In the genomic region with DNA sequence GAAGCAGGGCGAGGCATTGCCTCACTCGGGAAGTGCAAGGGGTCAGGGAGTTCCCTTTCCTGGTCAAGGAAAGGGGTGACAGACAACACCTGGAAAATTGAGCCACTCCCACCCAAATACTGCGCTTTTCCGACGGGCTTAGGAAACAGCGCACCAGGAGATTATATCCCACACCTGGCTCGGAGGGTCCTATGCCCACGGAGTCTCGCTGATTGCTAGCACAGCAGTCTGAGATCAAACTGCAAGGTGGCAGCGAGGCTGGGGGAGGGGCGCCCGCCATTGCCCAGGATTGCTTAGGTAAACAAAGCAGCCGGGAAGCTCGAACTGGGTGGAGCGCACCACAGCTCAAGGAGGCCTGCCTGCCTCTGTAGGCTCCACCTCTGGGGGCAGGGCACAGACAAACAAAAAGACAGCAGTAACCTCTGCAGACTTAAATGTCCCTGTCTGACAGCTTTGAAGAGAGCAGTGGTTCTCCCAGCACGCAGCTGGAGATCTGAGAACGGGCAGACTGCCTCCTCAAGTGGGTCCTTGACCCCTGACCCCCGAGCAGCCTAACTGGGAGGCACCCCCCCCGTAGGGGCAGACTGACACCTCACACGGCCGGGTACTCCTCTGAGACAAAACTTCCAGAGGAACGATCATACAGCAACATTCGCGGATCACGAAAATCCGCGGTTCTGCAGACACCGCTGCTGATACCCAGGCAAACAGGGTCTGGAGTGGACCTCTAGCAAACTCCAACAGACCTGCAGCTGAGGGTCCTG, we compare ENCODE assay signal across 1 cellular context.
TF ChIP-seq lines count a peak whose summit lies in the region.
"Not testable (repeated sequence)": the region's sequence is repeated elsewhere in the genome, so short reads cannot be mapped to it uniquely, and the experiment has no call there.

No MANE protein-coding gene starts in this region.

TF ChIP-seq in HepG2, 621 proteins besides CTCF, POLR2A, EP300 and RAD21 (continued from another document and continues in another):
- TF ChIP-seq, protein P1, sequence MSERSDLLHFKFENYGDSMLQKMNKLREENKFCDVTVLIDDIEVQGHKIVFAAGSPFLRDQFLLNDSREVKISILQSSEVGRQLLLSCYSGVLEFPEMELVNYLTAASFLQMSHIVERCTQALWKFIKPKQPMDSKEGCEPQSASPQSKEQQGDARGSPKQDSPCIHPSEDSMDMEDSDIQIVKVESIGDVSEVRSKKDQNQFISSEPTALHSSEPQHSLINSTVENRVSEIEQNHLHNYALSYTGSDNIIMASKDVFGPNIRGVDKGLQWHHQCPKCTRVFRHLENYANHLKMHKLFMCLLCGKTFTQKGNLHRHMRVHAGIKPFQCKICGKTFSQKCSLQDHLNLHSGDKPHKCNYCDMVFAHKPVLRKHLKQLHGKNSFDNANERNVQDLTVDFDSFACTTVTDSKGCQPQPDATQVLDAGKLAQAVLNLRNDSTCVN (CRISPR knock-in tag; IDR thresholded peaks at IDR 0.05; ENCODE audit: borderline replicate concordance): peak; percentile 55; the same call in 1 of the 2 replicates
- TF ChIP-seq ZNF501 (CRISPR knock-in tag; IDR thresholded peaks at IDR 0.05) (peak; percentile 42; the same call in 1 of the 2 replicates), NFKB2 (CRISPR knock-in tag; IDR thresholded peaks at IDR 0.05; ENCODE audit: borderline replicate concordance) (peak; percentile 68; the same call in 1 of the 2 replicates), FOXA1 (IDR thresholded peaks at IDR 0.05) (peak; percentile 67), FOXA1 (CRISPR knock-in tag; IDR thresholded peaks at IDR 0.05) (peak; percentile 97), CREB1 (CRISPR knock-in tag; IDR thresholded peaks at IDR 0.05) (0 out of 2 replicates have a peak, but pooled peaks have one; percentile 17), THAP11 (CRISPR knock-in tag; IDR thresholded peaks at IDR 0.05) (peak; percentile 70; the same call in 1 of the 2 replicates), ZNF670 (CRISPR knock-in tag; IDR thresholded peaks at IDR 0.05; ENCODE audit: borderline replicate concordance) (peak; percentile 90; the same call in 1 of the 2 replicates), HNRNPLL (IDR thresholded peaks at IDR 0.05; ENCODE audit: low read depth, low read length, poor library complexity, severe bottlenecking) (peak; percentile 34), GABPB1 (CRISPR knock-in tag; IDR thresholded peaks at IDR 0.05) (peak; percentile 59; the same call in 1 of the 2 replicates), ZNF839 (CRISPR knock-in tag; IDR thresholded peaks at IDR 0.05; ENCODE audit: borderline replicate concordance) (peak; percentile 83; the same call in 1 of the 2 replicates), HDAC2 (CRISPR knock-in tag; IDR thresholded peaks at IDR 0.05) (peak; percentile 55; the same call in 1 of the 2 replicates), ARID2 (CRISPR knock-in tag; IDR thresholded peaks at IDR 0.05; ENCODE audit: borderline replicate concordance) (peak; percentile 81; the same call in 1 of the 2 replicates), FOXK1 (CRISPR knock-in tag; IDR thresholded peaks at IDR 0.05; ENCODE audit: borderline replicate concordance, low read depth) (peak; percentile 84; the same call in 1 of the 2 replicates), GFI1 (CRISPR knock-in tag; IDR thresholded peaks at IDR 0.05; ENCODE audit: borderline replicate concordance) (peak; percentile 53; the same call in 1 of the 2 replicates), AHR (CRISPR knock-in tag; IDR thresholded peaks at IDR 0.05) (peak; percentile 58; the same call in 1 of the 2 replicates), HOXD1 (CRISPR knock-in tag; IDR thresholded peaks at IDR 0.05) (0 out of 2 replicates have a peak, but pooled peaks have one; percentile 54), SP5 (CRISPR knock-in tag; IDR thresholded peaks at IDR 0.05; ENCODE audit: borderline replicate concordance, low read depth) (peak; percentile 90), SAP130 (CRISPR knock-in tag; IDR thresholded peaks at IDR 0.05; ENCODE audit: low read depth) (peak; percentile 75; the same call in 1 of the 2 replicates), ZFY (CRISPR knock-in tag; IDR thresholded peaks at IDR 0.05) (peak; percentile 35; the same call in 1 of the 2 replicates)
- TF ChIP-seq, protein P2, sequence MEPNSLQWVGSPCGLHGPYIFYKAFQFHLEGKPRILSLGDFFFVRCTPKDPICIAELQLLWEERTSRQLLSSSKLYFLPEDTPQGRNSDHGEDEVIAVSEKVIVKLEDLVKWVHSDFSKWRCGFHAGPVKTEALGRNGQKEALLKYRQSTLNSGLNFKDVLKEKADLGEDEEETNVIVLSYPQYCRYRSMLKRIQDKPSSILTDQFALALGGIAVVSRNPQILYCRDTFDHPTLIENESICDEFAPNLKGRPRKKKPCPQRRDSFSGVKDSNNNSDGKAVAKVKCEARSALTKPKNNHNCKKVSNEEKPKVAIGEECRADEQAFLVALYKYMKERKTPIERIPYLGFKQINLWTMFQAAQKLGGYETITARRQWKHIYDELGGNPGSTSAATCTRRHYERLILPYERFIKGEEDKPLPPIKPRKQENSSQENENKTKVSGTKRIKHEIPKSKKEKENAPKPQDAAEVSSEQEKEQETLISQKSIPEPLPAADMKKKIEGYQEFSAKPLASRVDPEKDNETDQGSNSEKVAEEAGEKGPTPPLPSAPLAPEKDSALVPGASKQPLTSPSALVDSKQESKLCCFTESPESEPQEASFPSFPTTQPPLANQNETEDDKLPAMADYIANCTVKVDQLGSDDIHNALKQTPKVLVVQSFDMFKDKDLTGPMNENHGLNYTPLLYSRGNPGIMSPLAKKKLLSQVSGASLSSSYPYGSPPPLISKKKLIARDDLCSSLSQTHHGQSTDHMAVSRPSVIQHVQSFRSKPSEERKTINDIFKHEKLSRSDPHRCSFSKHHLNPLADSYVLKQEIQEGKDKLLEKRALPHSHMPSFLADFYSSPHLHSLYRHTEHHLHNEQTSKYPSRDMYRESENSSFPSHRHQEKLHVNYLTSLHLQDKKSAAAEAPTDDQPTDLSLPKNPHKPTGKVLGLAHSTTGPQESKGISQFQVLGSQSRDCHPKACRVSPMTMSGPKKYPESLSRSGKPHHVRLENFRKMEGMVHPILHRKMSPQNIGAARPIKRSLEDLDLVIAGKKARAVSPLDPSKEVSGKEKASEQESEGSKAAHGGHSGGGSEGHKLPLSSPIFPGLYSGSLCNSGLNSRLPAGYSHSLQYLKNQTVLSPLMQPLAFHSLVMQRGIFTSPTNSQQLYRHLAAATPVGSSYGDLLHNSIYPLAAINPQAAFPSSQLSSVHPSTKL (CRISPR knock-in tag; IDR thresholded peaks at IDR 0.05): peak; percentile 86
- TF ChIP-seq, protein P3, sequence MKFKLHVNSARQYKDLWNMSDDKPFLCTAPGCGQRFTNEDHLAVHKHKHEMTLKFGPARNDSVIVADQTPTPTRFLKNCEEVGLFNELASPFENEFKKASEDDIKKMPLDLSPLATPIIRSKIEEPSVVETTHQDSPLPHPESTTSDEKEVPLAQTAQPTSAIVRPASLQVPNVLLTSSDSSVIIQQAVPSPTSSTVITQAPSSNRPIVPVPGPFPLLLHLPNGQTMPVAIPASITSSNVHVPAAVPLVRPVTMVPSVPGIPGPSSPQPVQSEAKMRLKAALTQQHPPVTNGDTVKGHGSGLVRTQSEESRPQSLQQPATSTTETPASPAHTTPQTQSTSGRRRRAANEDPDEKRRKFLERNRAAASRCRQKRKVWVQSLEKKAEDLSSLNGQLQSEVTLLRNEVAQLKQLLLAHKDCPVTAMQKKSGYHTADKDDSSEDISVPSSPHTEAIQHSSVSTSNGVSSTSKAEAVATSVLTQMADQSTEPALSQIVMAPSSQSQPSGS (CRISPR knock-in tag; IDR thresholded peaks at IDR 0.05): 0 out of 2 replicates have a peak, but pooled peaks have one; percentile 38
- TF ChIP-seq, protein P4, sequence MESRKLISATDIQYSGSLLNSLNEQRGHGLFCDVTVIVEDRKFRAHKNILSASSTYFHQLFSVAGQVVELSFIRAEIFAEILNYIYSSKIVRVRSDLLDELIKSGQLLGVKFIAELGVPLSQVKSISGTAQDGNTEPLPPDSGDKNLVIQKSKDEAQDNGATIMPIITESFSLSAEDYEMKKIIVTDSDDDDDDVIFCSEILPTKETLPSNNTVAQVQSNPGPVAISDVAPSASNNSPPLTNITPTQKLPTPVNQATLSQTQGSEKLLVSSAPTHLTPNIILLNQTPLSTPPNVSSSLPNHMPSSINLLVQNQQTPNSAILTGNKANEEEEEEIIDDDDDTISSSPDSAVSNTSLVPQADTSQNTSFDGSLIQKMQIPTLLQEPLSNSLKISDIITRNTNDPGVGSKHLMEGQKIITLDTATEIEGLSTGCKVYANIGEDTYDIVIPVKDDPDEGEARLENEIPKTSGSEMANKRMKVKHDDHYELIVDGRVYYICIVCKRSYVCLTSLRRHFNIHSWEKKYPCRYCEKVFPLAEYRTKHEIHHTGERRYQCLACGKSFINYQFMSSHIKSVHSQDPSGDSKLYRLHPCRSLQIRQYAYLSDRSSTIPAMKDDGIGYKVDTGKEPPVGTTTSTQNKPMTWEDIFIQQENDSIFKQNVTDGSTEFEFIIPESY (CRISPR knock-in tag; IDR thresholded peaks at IDR 0.05): peak; percentile 36; the same call in 1 of the 2 replicates
- not testable (repeated sequence) for TF ChIP-seq CREB1 (IDR thresholded peaks at IDR 0.05)
- TF ChIP-seq, protein P5, sequence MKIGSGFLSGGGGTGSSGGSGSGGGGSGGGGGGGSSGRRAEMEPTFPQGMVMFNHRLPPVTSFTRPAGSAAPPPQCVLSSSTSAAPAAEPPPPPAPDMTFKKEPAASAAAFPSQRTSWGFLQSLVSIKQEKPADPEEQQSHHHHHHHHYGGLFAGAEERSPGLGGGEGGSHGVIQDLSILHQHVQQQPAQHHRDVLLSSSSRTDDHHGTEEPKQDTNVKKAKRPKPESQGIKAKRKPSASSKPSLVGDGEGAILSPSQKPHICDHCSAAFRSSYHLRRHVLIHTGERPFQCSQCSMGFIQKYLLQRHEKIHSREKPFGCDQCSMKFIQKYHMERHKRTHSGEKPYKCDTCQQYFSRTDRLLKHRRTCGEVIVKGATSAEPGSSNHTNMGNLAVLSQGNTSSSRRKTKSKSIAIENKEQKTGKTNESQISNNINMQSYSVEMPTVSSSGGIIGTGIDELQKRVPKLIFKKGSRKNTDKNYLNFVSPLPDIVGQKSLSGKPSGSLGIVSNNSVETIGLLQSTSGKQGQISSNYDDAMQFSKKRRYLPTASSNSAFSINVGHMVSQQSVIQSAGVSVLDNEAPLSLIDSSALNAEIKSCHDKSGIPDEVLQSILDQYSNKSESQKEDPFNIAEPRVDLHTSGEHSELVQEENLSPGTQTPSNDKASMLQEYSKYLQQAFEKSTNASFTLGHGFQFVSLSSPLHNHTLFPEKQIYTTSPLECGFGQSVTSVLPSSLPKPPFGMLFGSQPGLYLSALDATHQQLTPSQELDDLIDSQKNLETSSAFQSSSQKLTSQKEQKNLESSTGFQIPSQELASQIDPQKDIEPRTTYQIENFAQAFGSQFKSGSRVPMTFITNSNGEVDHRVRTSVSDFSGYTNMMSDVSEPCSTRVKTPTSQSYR (CRISPR knock-in tag; IDR thresholded peaks at IDR 0.05; ENCODE audit: borderline replicate concordance): peak; percentile 98
- TF ChIP-seq, protein P6, sequence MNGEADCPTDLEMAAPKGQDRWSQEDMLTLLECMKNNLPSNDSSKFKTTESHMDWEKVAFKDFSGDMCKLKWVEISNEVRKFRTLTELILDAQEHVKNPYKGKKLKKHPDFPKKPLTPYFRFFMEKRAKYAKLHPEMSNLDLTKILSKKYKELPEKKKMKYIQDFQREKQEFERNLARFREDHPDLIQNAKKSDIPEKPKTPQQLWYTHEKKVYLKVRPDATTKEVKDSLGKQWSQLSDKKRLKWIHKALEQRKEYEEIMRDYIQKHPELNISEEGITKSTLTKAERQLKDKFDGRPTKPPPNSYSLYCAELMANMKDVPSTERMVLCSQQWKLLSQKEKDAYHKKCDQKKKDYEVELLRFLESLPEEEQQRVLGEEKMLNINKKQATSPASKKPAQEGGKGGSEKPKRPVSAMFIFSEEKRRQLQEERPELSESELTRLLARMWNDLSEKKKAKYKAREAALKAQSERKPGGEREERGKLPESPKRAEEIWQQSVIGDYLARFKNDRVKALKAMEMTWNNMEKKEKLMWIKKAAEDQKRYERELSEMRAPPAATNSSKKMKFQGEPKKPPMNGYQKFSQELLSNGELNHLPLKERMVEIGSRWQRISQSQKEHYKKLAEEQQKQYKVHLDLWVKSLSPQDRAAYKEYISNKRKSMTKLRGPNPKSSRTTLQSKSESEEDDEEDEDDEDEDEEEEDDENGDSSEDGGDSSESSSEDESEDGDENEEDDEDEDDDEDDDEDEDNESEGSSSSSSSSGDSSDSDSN (CRISPR knock-in tag; IDR thresholded peaks at IDR 0.05): peak; percentile 35; the same call in 1 of the 2 replicates
- TF ChIP-seq, protein P7, sequence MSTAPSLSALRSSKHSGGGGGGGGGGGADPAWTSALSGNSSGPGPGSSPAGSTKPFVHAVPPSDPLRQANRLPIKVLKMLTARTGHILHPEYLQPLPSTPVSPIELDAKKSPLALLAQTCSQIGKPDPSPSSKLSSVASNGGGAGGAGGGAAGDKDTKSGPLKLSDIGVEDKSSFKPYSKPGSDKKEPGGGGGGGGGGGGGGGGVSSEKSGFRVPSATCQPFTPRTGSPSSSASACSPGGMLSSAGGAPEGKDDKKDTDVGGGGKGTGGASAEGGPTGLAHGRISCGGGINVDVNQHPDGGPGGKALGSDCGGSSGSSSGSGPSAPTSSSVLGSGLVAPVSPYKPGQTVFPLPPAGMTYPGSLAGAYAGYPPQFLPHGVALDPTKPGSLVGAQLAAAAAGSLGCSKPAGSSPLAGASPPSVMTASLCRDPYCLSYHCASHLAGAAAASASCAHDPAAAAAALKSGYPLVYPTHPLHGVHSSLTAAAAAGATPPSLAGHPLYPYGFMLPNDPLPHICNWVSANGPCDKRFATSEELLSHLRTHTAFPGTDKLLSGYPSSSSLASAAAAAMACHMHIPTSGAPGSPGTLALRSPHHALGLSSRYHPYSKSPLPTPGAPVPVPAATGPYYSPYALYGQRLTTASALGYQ (CRISPR knock-in tag; IDR thresholded peaks at IDR 0.05): 0 out of 2 replicates have a peak, but pooled peaks have one; percentile 27
- TF ChIP-seq, protein P8, sequence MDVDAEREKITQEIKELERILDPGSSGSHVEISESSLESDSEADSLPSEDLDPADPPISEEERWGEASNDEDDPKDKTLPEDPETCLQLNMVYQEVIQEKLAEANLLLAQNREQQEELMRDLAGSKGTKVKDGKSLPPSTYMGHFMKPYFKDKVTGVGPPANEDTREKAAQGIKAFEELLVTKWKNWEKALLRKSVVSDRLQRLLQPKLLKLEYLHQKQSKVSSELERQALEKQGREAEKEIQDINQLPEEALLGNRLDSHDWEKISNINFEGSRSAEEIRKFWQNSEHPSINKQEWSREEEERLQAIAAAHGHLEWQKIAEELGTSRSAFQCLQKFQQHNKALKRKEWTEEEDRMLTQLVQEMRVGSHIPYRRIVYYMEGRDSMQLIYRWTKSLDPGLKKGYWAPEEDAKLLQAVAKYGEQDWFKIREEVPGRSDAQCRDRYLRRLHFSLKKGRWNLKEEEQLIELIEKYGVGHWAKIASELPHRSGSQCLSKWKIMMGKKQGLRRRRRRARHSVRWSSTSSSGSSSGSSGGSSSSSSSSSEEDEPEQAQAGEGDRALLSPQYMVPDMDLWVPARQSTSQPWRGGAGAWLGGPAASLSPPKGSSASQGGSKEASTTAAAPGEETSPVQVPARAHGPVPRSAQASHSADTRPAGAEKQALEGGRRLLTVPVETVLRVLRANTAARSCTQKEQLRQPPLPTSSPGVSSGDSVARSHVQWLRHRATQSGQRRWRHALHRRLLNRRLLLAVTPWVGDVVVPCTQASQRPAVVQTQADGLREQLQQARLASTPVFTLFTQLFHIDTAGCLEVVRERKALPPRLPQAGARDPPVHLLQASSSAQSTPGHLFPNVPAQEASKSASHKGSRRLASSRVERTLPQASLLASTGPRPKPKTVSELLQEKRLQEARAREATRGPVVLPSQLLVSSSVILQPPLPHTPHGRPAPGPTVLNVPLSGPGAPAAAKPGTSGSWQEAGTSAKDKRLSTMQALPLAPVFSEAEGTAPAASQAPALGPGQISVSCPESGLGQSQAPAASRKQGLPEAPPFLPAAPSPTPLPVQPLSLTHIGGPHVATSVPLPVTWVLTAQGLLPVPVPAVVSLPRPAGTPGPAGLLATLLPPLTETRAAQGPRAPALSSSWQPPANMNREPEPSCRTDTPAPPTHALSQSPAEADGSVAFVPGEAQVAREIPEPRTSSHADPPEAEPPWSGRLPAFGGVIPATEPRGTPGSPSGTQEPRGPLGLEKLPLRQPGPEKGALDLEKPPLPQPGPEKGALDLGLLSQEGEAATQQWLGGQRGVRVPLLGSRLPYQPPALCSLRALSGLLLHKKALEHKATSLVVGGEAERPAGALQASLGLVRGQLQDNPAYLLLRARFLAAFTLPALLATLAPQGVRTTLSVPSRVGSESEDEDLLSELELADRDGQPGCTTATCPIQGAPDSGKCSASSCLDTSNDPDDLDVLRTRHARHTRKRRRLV (CRISPR knock-in tag; IDR thresholded peaks at IDR 0.05): 0 out of 2 replicates have a peak, but pooled peaks have one; percentile 48
